ENCODE assay signal across 33 cellular contexts in genomic region chr19:399370-399769, GRCh38. TPM values are rescaled to one million over a fixed set of nuclear protein-coding genes. Genes with fewer than 3 reads are reported as not detected.
"Had no signal": no experiment of that assay in that cellular context is flagged by ENCODE, and none has a peak within 500 bp of the region (broad histone marks: within the 10 kb centered on the region; RNA-seq: fewer than 3 reads in every experiment).

No MANE protein-coding gene starts in this region.

- H3K9me3 ChIP-seq: ascending aorta, Peyer's patch had no signal

- H3K4me3 Mint-ChIP-seq: activated B cell treated with CpG ODN at 0.5 μM for 24 hours; activated CD8-positive, alpha-beta T cell treated with anti-CD3 and anti-CD28 coated beads for 36 hours; activated naive CD8-positive, alpha-beta T cell treated with anti-CD3 and anti-CD28 coated beads for 36 hours; activated T-cell treated with anti-CD3 and anti-CD28 coated beads, Interleukin-2, amount 50 U/mL, for 72 hours; activated T-helper 17 cell treated with anti-CD3 and anti-CD28 coated beads, Interleukin-2, amount 50 U/mL, for 72 hours had no signal

- H3K27ac ChIP-seq: ascending aorta, cardiac muscle cell, Peyer's patch, VCaP had no signal

- H3K27me3 ChIP-seq: ascending aorta, cardiac muscle cell had no signal

- H3K4me3 ChIP-seq: ascending aorta, cardiac muscle cell, Peyer's patch had no signal

- H3K4me1 Mint-ChIP-seq: activated B cell treated with CpG ODN at 0.5 μM for 24 hours; activated naive CD8-positive, alpha-beta T cell treated with anti-CD3 and anti-CD28 coated beads for 36 hours had no signal

- H3K4me1 ChIP-seq: ascending aorta, Peyer's patch had no signal

- DNase-seq: activated B cell treated with CpG ODN at 0.5 μM for 24 hours; activated CD4-positive, alpha-beta T cell treated with anti-CD3 and anti-CD28 coated beads for 1 hour; activated CD4-positive, alpha-beta T cell treated with anti-CD3 and anti-CD28 coated beads for 48 hours; activated CD8-positive, alpha-beta T cell treated with anti-CD3 and anti-CD28 coated beads for 36 hours; activated naive CD4-positive, alpha-beta T cell; activated naive CD8-positive, alpha-beta T cell treated with anti-CD3 and anti-CD28 coated beads for 36 hours; activated T-cell treated with anti-CD3 and anti-CD28 coated beads, Interleukin-2, amount 50 U/mL, for 1 hour; activated T-cell treated with anti-CD3 and anti-CD28 coated beads, Interleukin-2, amount 50 U/mL, for 72 hours; amniotic stem cell; Karpas-422; KBM-7; NCI-H1105; NCI-H1436; NCI-H1694; NCI-H1930; NCI-H2081 treated with DMSO at 0.1 percent for 48 hours; NCI-H226; NCI-H446 treated with DMSO at 0.1 percent for 48 hours; NCI-H524; NCI-H69; NK-92 treated with Interleukin-12 subunit alpha and Interleukin-12 subunit beta, amount 100 ng/mL, for 24 hours; PC-3; Right ventricle myocardium superior; RPMI8226; SW 1271; T-helper 2 cell; T-helper 9 cell had no signal

- H3K27ac Mint-ChIP-seq: activated B cell treated with CpG ODN at 0.5 μM for 24 hours; activated CD8-positive, alpha-beta T cell treated with anti-CD3 and anti-CD28 coated beads for 36 hours; activated naive CD8-positive, alpha-beta T cell treated with anti-CD3 and anti-CD28 coated beads for 36 hours; activated T-cell treated with anti-CD3 and anti-CD28 coated beads, Interleukin-2, amount 50 U/mL, for 72 hours; activated T-helper 17 cell treated with anti-CD3 and anti-CD28 coated beads, Interleukin-2, amount 50 U/mL, for 72 hours had no signal

- ATAC-seq: activated CD8-positive, alpha-beta T cell treated with anti-CD3 and anti-CD28 coated beads for 36 hours; activated T-cell treated with anti-CD3 and anti-CD28 coated beads, Interleukin-2, amount 50 U/mL, for 72 hours; activated T-helper 17 cell treated with anti-CD3 and anti-CD28 coated beads, Interleukin-2, amount 50 U/mL, for 72 hours; PC-3 had no signal

- H3K36me3 ChIP-seq: ascending aorta, cardiac muscle cell, Peyer's patch had no signal

RNA-seq across cellular contexts. Expression of gene C2CD4C, which starts 9.6 kb away (rescaled TPM):
- total RNA-seq: activated B cell treated with CpG ODN at 0.5 μM for 24 hours; activated CD8-positive, alpha-beta memory T cell treated with anti-CD3 and anti-CD28 coated beads for 36 hours had no signal

RNA-seq across cellular contexts. Expression of gene MIER2, which starts 54.8 kb away (rescaled TPM):
- total RNA-seq: PC-3 had no signal
